21 cellular contexts compared by ENCODE assay signal in the genomic region with DNA sequence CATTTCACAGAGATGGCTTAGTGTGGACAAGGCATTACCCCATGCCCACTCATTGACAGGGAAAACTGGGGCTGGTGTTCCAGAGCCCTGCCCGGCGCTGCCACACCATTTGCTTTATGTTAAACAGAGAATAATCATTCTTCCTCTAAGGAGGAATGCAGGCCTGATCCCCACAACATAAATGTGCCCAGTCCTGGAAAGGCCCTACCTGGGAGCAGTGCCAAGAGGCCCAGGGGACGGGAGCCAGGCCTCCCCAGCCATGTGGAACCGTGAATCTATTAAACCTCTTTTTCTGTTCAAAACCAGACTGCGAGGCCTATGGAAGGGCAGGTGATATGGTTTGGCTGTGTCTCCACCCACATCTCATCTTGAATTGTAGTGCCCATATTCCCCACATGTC.
"Had no signal": no experiment of that assay in that cellular context is flagged by ENCODE, and none has a peak within 500 bp of the region (broad histone marks: within the 10 kb centered on the region; RNA-seq: fewer than 3 reads in every experiment).

No MANE protein-coding gene starts in this region.

- H3K27me3 ChIP-seq: esophagus squamous epithelium, gastroesophageal sphincter had no signal

- H3K9ac ChIP-seq: parathyroid adenoma had no signal

- H3K27me3 Mint-ChIP-seq: dendritic cell treated with granulocyte-macrophage colony-stimulating factor and Interleukin-4, amounts not matched to agents 40 ng/mL and 50 ng/mL, for 4 days had no signal

- H3K4me1 ChIP-seq: esophagus squamous epithelium, gastroesophageal sphincter, parathyroid adenoma, psoas muscle had no signal

- H3K9me3 Mint-ChIP-seq: dendritic cell treated with granulocyte-macrophage colony-stimulating factor and Interleukin-4, amounts not matched to agents 40 ng/mL and 50 ng/mL, for 4 days; effector memory CD8-positive, alpha-beta T cell; stimulated activated naive B cell treated with anti-CD40 and anti-IgM and Interleukin-4, amounts not matched to agents 10 μg/mL and 1 μg/mL and 100 μg/mL, for 72 hours had no signal

- H3K9me3 ChIP-seq: esophagus squamous epithelium, gastroesophageal sphincter, psoas muscle had no signal

- H3K4me3 Mint-ChIP-seq: dendritic cell treated with granulocyte-macrophage colony-stimulating factor and Interleukin-4, amounts not matched to agents 40 ng/mL and 50 ng/mL, for 4 days; effector memory CD8-positive, alpha-beta T cell; immature natural killer cell; naive B cell; nephron; stimulated activated naive B cell treated with anti-CD40 and anti-IgM and Interleukin-4, amounts not matched to agents 10 μg/mL and 1 μg/mL and 100 μg/mL, for 72 hours had no signal

- H3K36me3 Mint-ChIP-seq: immature natural killer cell; naive B cell; stimulated activated naive B cell treated with anti-CD40 and anti-IgM and Interleukin-4, amounts not matched to agents 10 μg/mL and 1 μg/mL and 100 μg/mL, for 72 hours had no signal

- H3K4me1 Mint-ChIP-seq: immature natural killer cell; naive B cell; stimulated activated naive B cell treated with anti-CD40 and anti-IgM and Interleukin-4, amounts not matched to agents 10 μg/mL and 1 μg/mL and 100 μg/mL, for 72 hours had no signal

- H3K27ac Mint-ChIP-seq: dendritic cell treated with granulocyte-macrophage colony-stimulating factor and Interleukin-4, amounts not matched to agents 40 ng/mL and 50 ng/mL, for 4 days; effector memory CD8-positive, alpha-beta T cell; immature natural killer cell; naive B cell; nephron; stimulated activated naive B cell treated with anti-CD40 and anti-IgM and Interleukin-4, amounts not matched to agents 10 μg/mL and 1 μg/mL and 100 μg/mL, for 72 hours had no signal

- DNase-seq: effector memory CD8-positive, alpha-beta T cell; esophagus squamous epithelium; foreskin fibroblast; glutamatergic neuron; immature natural killer cell; left colon; left ventricle myocardium superior; mesenchymal stem cell; naive B cell; occipital lobe; psoas muscle; retina; stimulated activated CD4-positive, alpha-beta T cell treated with anti-CD3 and anti-CD28 coated beads, Interleukin-2, amount 100 ng/mL, for 24 hours; stimulated activated CD4-positive, alpha-beta T cell treated with anti-CD3 and anti-CD28 coated beads, Interleukin-4, amount 100 ng/mL, for 4 hours; stimulated activated naive B cell treated with anti-CD40 and anti-IgM and Interleukin-4, amounts not matched to agents 10 μg/mL and 1 μg/mL and 100 μg/mL, for 72 hours; trophoblast cell had no signal

- H3K4me3 ChIP-seq: esophagus squamous epithelium, gastroesophageal sphincter, lung, psoas muscle had no signal

- H3K36me3 ChIP-seq: esophagus squamous epithelium, gastroesophageal sphincter had no signal

- H3K27ac ChIP-seq: esophagus squamous epithelium, gastroesophageal sphincter, parathyroid adenoma, psoas muscle had no signal
